Comparison of ENCODE assay signal across 13 cellular contexts in the genomic region with DNA sequence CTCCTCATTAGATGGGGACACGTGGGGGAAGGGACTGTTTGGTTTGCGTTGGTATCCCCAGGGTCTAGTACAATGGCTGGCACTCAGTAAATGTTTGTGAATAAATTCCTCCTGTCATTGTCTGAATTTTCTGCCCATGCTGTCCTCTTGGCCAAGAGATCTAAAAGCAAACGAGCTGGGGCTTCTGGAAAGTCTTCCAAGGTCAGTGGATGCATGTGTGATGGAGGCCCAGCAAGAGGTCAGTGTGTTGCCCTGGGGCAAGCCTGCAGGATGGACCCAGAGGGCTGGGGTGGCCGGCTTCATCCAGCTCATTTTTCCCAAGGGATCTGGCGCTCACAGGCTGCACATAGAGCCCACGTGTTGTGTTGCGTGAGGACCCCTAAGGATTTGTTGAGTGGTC. TPM values are rescaled to one million over a fixed set of nuclear protein-coding genes. Genes with fewer than 3 reads are reported as not detected.
DNase-seq lines count a peak whose midpoint lies in the region; ATAC-seq and TF ChIP-seq lines count a peak whose summit lies in the region.
"Had no signal": no experiment of that assay in that cellular context is flagged by ENCODE, and none has a peak within 500 bp of the region (broad histone marks: within the 10 kb centered on the region; RNA-seq: fewer than 3 reads in every experiment).

No MANE protein-coding gene starts in this region.

- TF ChIP-seq CTCF in thyroid gland (IDR thresholded peaks at IDR 0.05) (no peak), foreskin fibroblast (IDR thresholded peaks at IDR 0.05; ENCODE audit: low read depth, low read length) (no peak)

- no peaks in the 10 kb centered on the region for H3K27me3 Mint-ChIP-seq in activated CD4-positive, alpha-beta T cell treated with anti-CD3 and anti-CD28 coated beads, Interleukin-2, amount 10 ng/mL, durations not matched to agents 7 days and 5 days
- H3K27me3 Mint-ChIP-seq in central memory CD8-positive, alpha-beta T cell, result no peaks in the 10 kb centered on the region

- H3K4me1 Mint-ChIP-seq in activated CD4-positive, alpha-beta T cell treated with anti-CD3 and anti-CD28 coated beads, Interleukin-2, amount 10 ng/mL, durations not matched to agents 7 days and 5 days, result peaks cover 55% of the 10 kb centered on the region
- H3K4me1 Mint-ChIP-seq in central memory CD8-positive, alpha-beta T cell, result peaks cover 45% of the 10 kb centered on the region

- POLR2A ChIA-PET in activated CD4-positive, alpha-beta T cell treated with anti-CD3 and anti-CD28 coated beads, Interleukin-2, amount 10 ng/mL, durations not matched to agents 7 days and 5 days (lab: Charles Lee), result interaction anchor here (0.5 kb wide), 1 partner anchor 885 kb away, joined by 3 read pairs; no protein-coding TSS in a partner anchor

- H3K4me1 ChIP-seq in mucosa of rectum (ENCODE audit: control insufficient read depth in 2 of 2, insufficient read depth in 2 of 2, low read length in 2 of 2) (peaks cover 21 to 26% of the 10 kb centered on the region in 2 donors), thyroid gland (peaks cover 13 to 36% of the 10 kb centered on the region in 2 donors)

- no peaks in the 10 kb centered on the region for H3K27me3 ChIP-seq in mucosa of rectum (ENCODE audit: control insufficient read depth in 2 of 2, insufficient read depth in 2 of 2, low read length in 2 of 2)
- H3K27me3 ChIP-seq in thyroid gland, result no peaks in the 10 kb centered on the region

- H3K9me3 ChIP-seq in mucosa of rectum (ENCODE audit: control insufficient read depth in 2 of 2, low read length in 2 of 2) (no peaks in the 10 kb centered on the region), thyroid gland (no peaks in the 10 kb centered on the region)

- peak overlapping the region; percentile 15 for H3K27ac Mint-ChIP-seq in activated CD4-positive, alpha-beta T cell treated with anti-CD3 and anti-CD28 coated beads, Interleukin-2, amount 10 ng/mL, durations not matched to agents 7 days and 5 days
- peak overlapping the region; percentile 75 for H3K27ac Mint-ChIP-seq in central memory CD8-positive, alpha-beta T cell (ENCODE audit: low read depth)

- H3K36me3 ChIP-seq in mucosa of rectum (ENCODE audit: control insufficient read depth in 2 of 2, insufficient read depth in 2 of 2, low read length in 2 of 2) (no peaks in the 10 kb centered on the region), thyroid gland (no peaks in the 10 kb centered on the region)

- DNase-seq in activated CD4-positive, alpha-beta T cell treated with anti-CD3 and anti-CD28 coated beads, Interleukin-2, amount 10 ng/mL, durations not matched to agents 7 days and 5 days, result no peak
- DNase-seq in activated CD4-positive, alpha-beta T cell treated with anti-CD3 and anti-CD28 coated beads, Interleukin-2, amount 50 U/mL, for 1 hour, result no peak
- no peak for DNase-seq in central memory CD8-positive, alpha-beta T cell (ENCODE audit: low spot score in 2 of 2)
- DNase-seq in thyroid gland (peak in 1 of 2 donors; percentile 5), GM03348 (ENCODE audit: low spot score) (no peak), foreskin fibroblast (no peak), COR-L47 (lab: John Stamatoyannopoulos, UW) (no peak)
- DNase-seq: activated CD4-positive, alpha-beta T cell treated with anti-CD3 and anti-CD28 coated beads, Interleukin-2, amount 50 U/mL, for 48 hours; GDM1; HCEC 1CT; NCI-H187; RPMI8226 had no signal

- no peak overlapping the region for H3K4me3 Mint-ChIP-seq in activated CD4-positive, alpha-beta T cell treated with anti-CD3 and anti-CD28 coated beads, Interleukin-2, amount 10 ng/mL, durations not matched to agents 7 days and 5 days
- peak overlapping the region; percentile 83 for H3K4me3 Mint-ChIP-seq in central memory CD8-positive, alpha-beta T cell

- peak overlapping the region; percentile 96 to 99 for H3K27ac ChIP-seq in mucosa of rectum (ENCODE audit: low read depth in 2 of 2, low read length in 2 of 2)
- peak overlapping the region; percentile 72 to 93 (median 90) for H3K27ac ChIP-seq in thyroid gland

- CTCF ChIA-PET in activated CD4-positive, alpha-beta T cell treated with anti-CD3 and anti-CD28 coated beads, Interleukin-2, amount 10 ng/mL, durations not matched to agents 7 days and 5 days (lab: Charles Lee), result interaction anchor here (0.7 to 1.3 kb wide), 2 partner anchors 24 to 28 kb away, joined by 3 to 4 read pairs; no protein-coding TSS in a partner anchor

- no peak for ATAC-seq in central memory CD8-positive, alpha-beta T cell (replicated peaks; ENCODE audit: extremely low read depth, poor library complexity, severe bottlenecking)

- peak overlapping the region; percentile 61 to 76 for H3K9ac ChIP-seq in mucosa of rectum (ENCODE audit: low read depth in 1 of 2, low read length in 2 of 2)

- intact Hi-C loops in thyroid gland (cut with DNase I), result no loop called here

- peaks cover 1% of the 10 kb centered on the region for H3K36me3 Mint-ChIP-seq in activated CD4-positive, alpha-beta T cell treated with anti-CD3 and anti-CD28 coated beads, Interleukin-2, amount 10 ng/mL, durations not matched to agents 7 days and 5 days (ENCODE audit: low read depth)
- H3K36me3 Mint-ChIP-seq in central memory CD8-positive, alpha-beta T cell (ENCODE audit: insufficient read depth), result peaks cover 16% of the 10 kb centered on the region

- H3K4me3 ChIP-seq in mucosa of rectum (ENCODE audit: low read length in 2 of 2), result peak overlapping the region in 1 of 2 donors; percentile 90
- H3K4me3 ChIP-seq in thyroid gland (replicated peaks in 1 of 3), result no peak overlapping the region
- no peak overlapping the region for H3K4me3 ChIP-seq in foreskin fibroblast (ENCODE audit: low read depth in 1 of 2, low read length in 2 of 2)

- TF ChIP-seq POLR2A in thyroid gland (IDR thresholded peaks at IDR 0.05), result no peak

- H3K9me3 Mint-ChIP-seq in activated CD4-positive, alpha-beta T cell treated with anti-CD3 and anti-CD28 coated beads, Interleukin-2, amount 10 ng/mL, durations not matched to agents 7 days and 5 days, result no peaks in the 10 kb centered on the region
- no peaks in the 10 kb centered on the region for H3K9me3 Mint-ChIP-seq in central memory CD8-positive, alpha-beta T cell

- WGBS in thyroid gland, 2 donors, result 73 to 83% methylated on average over 5 to 7 of the region's 7 CpGs

RNA-seq across cellular contexts. Expression of a gene that starts 30.0 kb away (rescaled TPM):
- total RNA-seq in activated CD4-positive, alpha-beta T cell treated with anti-CD3 and anti-CD28 coated beads, Interleukin-2, amount 10 ng/mL, durations not matched to agents 7 days and 5 days, result 10 to 100 TPM; 30.1 to 35.6 TPM
- total RNA-seq in thyroid gland, result 100 to 1,000 TPM; 124 to 283 (median 133) TPM
